In the genomic region with DNA sequence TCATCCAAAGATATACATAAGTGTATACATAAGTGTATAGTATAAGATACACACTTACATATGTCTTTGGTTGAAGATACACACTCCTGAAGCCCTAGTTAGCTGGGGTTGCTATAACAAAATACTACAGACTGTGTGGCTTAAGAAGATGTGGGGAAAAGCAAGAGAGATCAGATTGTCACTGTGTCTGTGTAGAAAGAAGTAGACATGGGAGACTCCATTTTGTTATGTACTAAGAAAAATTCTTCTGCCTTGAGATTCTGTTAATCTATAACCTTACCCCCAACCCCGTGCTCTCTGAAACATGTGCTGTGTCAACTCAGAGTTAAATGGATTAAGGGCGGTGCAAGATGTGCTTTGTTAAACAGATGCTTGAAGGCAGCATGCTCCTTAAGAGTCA, we compare ENCODE assay signal across 2 cellular contexts.
TF ChIP-seq lines count a peak whose summit lies in the region.
"Not testable (repeated sequence)": the region's sequence is repeated elsewhere in the genome, so short reads cannot be mapped to it uniquely, and the experiment has no call there.

No MANE protein-coding gene starts in this region.

TF ChIP-seq in A549, 52 proteins besides CTCF, POLR2A, EP300 and RAD21:
- TF ChIP-seq ZNF302 (CRISPR knock-in tag; IDR thresholded peaks at IDR 0.05) (peak; percentile 68; the same call in 1 of the 2 replicates), HOXB5 (CRISPR knock-in tag; IDR thresholded peaks at IDR 0.05) (peak; percentile 46; the same call in 1 of the 2 replicates), HOXB13 (CRISPR knock-in tag; IDR thresholded peaks at IDR 0.05; ENCODE audit: low read depth) (peak; percentile 77; the same call in 1 of the 2 replicates), EHF (CRISPR knock-in tag; IDR thresholded peaks at IDR 0.05) (peak; percentile 75; the same call in 1 of the 2 replicates), FOXS1 (CRISPR knock-in tag; IDR thresholded peaks at IDR 0.05) (peak; percentile 34; the same call in 1 of the 2 replicates), ZSCAN20 (CRISPR knock-in tag; IDR thresholded peaks at IDR 0.05) (0 out of 2 replicates have a peak, but pooled peaks have one; percentile 25)
TF ChIP-seq in A549: peak in this region for 6; not testable (repeated sequence) for 46.

TF ChIP-seq in K562, 482 proteins besides CTCF, POLR2A, EP300 and RAD21 (continues in another document):
- TF ChIP-seq NR4A1 (CRISPR knock-in tag; IDR thresholded peaks at IDR 0.05); NR2C1 (IDR thresholded peaks at IDR 0.05): not testable (repeated sequence)
- TF ChIP-seq NR4A1 (tag; IDR thresholded peaks at IDR 0.05) (peak; percentile 90), ZNF592 (IDR thresholded peaks at IDR 0.05) (peak; percentile 98), MGA (IDR thresholded peaks at IDR 0.05) (0 out of 2 replicates have a peak, but pooled peaks have one; percentile 28), MECOM (CRISPR knock-in tag; IDR thresholded peaks at IDR 0.05) (0 out of 2 replicates have a peak, but pooled peaks have one; percentile 53), CXXC5 (CRISPR knock-in tag; IDR thresholded peaks at IDR 0.05) (peak; percentile 54), DMBX1 (CRISPR knock-in tag; IDR thresholded peaks at IDR 0.05; ENCODE audit: borderline replicate concordance) (peak; percentile 96), ZNF311 (CRISPR knock-in tag; IDR thresholded peaks at IDR 0.05) (peak; percentile 93), DDX20 (tag; IDR thresholded peaks at IDR 0.05; ENCODE audit: low read depth) (peak; percentile 85), NR2C1 (tag; IDR thresholded peaks at IDR 0.05) (peak; percentile 74), PTTG1 (tag; IDR thresholded peaks at IDR 0.05; ENCODE audit: low read depth) (peak; percentile 82), GTF2A2 (tag; IDR thresholded peaks at IDR 0.05) (0 out of 2 replicates have a peak, but pooled peaks have one; percentile 29), MEF2D (tag; conservative IDR thresholded peaks at IDR 0.05; ENCODE audit: low read depth) (peak; percentile 60; the same call in 1 of the 2 replicates), ZBTB17 (CRISPR knock-in tag; IDR thresholded peaks at IDR 0.05) (peak; percentile 52; the same call in 1 of the 2 replicates), TAF7 (tag; IDR thresholded peaks at IDR 0.05) (peak; percentile 38; the same call in 1 of the 2 replicates), CREB3 (tag; conservative IDR thresholded peaks at IDR 0.05; ENCODE audit: low read depth) (0 out of 2 replicates have a peak, but pooled peaks have one; percentile 50), PYGO2 (tag; IDR thresholded peaks at IDR 0.05) (0 out of 2 replicates have a peak, but pooled peaks have one; percentile 61), ZNF668 (CRISPR knock-in tag; IDR thresholded peaks at IDR 0.05) (0 out of 2 replicates have a peak, but pooled peaks have one; percentile 27), SMAD4 (CRISPR knock-in tag; conservative IDR thresholded peaks at IDR 0.05) (peak; percentile 90)
- TF ChIP-seq, protein P1, sequence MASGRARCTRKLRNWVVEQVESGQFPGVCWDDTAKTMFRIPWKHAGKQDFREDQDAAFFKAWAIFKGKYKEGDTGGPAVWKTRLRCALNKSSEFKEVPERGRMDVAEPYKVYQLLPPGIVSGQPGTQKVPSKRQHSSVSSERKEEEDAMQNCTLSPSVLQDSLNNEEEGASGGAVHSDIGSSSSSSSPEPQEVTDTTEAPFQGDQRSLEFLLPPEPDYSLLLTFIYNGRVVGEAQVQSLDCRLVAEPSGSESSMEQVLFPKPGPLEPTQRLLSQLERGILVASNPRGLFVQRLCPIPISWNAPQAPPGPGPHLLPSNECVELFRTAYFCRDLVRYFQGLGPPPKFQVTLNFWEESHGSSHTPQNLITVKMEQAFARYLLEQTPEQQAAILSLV (tag; IDR thresholded peaks at IDR 0.05): peak; percentile 70
- TF ChIP-seq, protein P2, sequence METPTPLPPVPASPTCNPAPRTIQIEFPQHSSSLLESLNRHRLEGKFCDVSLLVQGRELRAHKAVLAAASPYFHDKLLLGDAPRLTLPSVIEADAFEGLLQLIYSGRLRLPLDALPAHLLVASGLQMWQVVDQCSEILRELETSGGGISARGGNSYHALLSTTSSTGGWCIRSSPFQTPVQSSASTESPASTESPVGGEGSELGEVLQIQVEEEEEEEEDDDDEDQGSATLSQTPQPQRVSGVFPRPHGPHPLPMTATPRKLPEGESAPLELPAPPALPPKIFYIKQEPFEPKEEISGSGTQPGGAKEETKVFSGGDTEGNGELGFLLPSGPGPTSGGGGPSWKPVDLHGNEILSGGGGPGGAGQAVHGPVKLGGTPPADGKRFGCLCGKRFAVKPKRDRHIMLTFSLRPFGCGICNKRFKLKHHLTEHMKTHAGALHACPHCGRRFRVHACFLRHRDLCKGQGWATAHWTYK (CRISPR knock-in tag; IDR thresholded peaks at IDR 0.05): 0 out of 2 replicates have a peak, but pooled peaks have one; percentile 28
- TF ChIP-seq, protein P3, sequence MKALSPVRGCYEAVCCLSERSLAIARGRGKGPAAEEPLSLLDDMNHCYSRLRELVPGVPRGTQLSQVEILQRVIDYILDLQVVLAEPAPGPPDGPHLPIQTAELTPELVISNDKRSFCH (CRISPR knock-in tag; IDR thresholded peaks at IDR 0.05): not testable (repeated sequence)
- TF ChIP-seq, protein P3 (tag; IDR thresholded peaks at IDR 0.05): peak; percentile 79
- TF ChIP-seq, protein P4, sequence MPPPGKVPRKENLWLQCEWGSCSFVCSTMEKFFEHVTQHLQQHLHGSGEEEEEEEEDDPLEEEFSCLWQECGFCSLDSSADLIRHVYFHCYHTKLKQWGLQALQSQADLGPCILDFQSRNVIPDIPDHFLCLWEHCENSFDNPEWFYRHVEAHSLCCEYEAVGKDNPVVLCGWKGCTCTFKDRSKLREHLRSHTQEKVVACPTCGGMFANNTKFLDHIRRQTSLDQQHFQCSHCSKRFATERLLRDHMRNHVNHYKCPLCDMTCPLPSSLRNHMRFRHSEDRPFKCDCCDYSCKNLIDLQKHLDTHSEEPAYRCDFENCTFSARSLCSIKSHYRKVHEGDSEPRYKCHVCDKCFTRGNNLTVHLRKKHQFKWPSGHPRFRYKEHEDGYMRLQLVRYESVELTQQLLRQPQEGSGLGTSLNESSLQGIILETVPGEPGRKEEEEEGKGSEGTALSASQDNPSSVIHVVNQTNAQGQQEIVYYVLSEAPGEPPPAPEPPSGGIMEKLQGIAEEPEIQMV (tag; conservative IDR thresholded peaks at IDR 0.05; ENCODE audit: low read depth): 0 out of 2 replicates have a peak, but pooled peaks have one; percentile 39
